In genomic region chr19:406121-406711, GRCh38 we compare ENCODE assay signal across 27 cellular contexts. TPM values are rescaled to one million over a fixed set of nuclear protein-coding genes. Genes with fewer than 3 reads are reported as not detected.
A peak's percentile ranks its signal among the peaks of the same experiment; 100 is the strongest.
DNase-seq lines count a peak whose midpoint lies in the region; ATAC-seq and TF ChIP-seq lines count a peak whose summit lies in the region.
"Had no signal": no experiment of that assay in that cellular context is flagged by ENCODE, and none has a peak within 500 bp of the region (broad histone marks: within the 10 kb centered on the region; RNA-seq: fewer than 3 reads in every experiment).

No MANE protein-coding gene starts in this region.

- TF ChIP-seq CTCF in left lung (IDR thresholded peaks at IDR 0.05) = no peak

- no peak overlapping the region for H3K4me3 ChIP-seq in left lung

- H3K36me3 ChIP-seq in left lung = no peaks in the 10 kb centered on the region
- H3K36me3 ChIP-seq: neutrophil had no signal

- H3K27me3 ChIP-seq in left lung = peaks cover 25 to 86% of the 10 kb centered on the region in 2 donors

- H3K4me1 ChIP-seq in left lung = peaks cover 6 to 16% of the 10 kb centered on the region in 2 donors

- no peaks in the 10 kb centered on the region for H3K9me3 ChIP-seq in left lung
- H3K9me3 ChIP-seq: neutrophil, SK-N-SH had no signal

- intact Hi-C loops in left lung (cut with DNase I) = no loop called here

- ATAC-seq in left lung = no peak
- no peak for ATAC-seq in HG03521 (IDR thresholded peaks at IDR 0.05; ENCODE audit: unreplicated experiment)
- no peak for ATAC-seq in GM18873 (IDR thresholded peaks at IDR 0.05; ENCODE audit: low FRiP score, unreplicated experiment)

- DNase-seq in COLO668 (lab: John Stamatoyannopoulos, UW; ENCODE audit: unreplicated experiment) (peak; percentile 41), left lung (peak; percentile 28 to 66), retina (peak; percentile 42), NCI-H510A treated with DMSO at 0.1 percent for 48 hours (lab: John Stamatoyannopoulos, UW) (no peak), NCI-H2227 treated with DMSO at 0.1 percent for 48 hours (lab: John Stamatoyannopoulos, UW) (no peak)
- DNase-seq: activated B cell treated with CpG ODN at 0.5 μM for 24 hours; activated CD4-positive, alpha-beta T cell treated with anti-CD3 and anti-CD28 coated beads, Interleukin-2, amount 50 U/mL, for 48 hours; activated naive CD4-positive, alpha-beta T cell treated with anti-CD3 and anti-CD28 coated beads for 36 hours; activated T-cell treated with anti-CD3 and anti-CD28 coated beads, Interleukin-2, amount 50 U/mL, for 1 hour; anterior cingulate cortex; CD4-positive, CD25-positive, alpha-beta regulatory T cell; cerebellar nuclear complex; DMS153; effector CD8-positive, alpha-beta T cell; GDM1; NCI-H1930; NCI-H446; NK-92 treated with Interleukin-12 subunit alpha and Interleukin-12 subunit beta, amount 100 ng/mL, for 24 hours; stimulated activated CD4-positive, alpha-beta T cell treated with anti-CD3 and anti-CD28 coated beads, Interleukin-12 subunit alpha, Interleukin-12 subunit beta, amount 100 ng/mL, for 4 hours; stimulated activated CD8-positive, alpha-beta memory T cell treated with anti-CD3 and anti-CD28 coated beads, Interleukin-4, amount 100 ng/mL, for 48 hours; substantia nigra had no signal

- no peak overlapping the region for H3K27ac ChIP-seq in left lung
- H3K27ac ChIP-seq: neutrophil had no signal

TF ChIP-seq in PFSK-1, 5 proteins besides CTCF, POLR2A, EP300 and RAD21:
- TF ChIP-seq TAF1 (IDR thresholded peaks at IDR 0.05; ENCODE audit: borderline replicate concordance, insufficient read depth, low read length) (no peak), REST (IDR thresholded peaks at IDR 0.05; ENCODE audit: insufficient read depth in 1 of 2, low read depth in 2 of 2, low read length in 2 of 2) (no peak), FOXP2 (optimal IDR thresholded peaks at IDR 0.05; ENCODE audit: borderline replicate concordance, extremely low read depth, extremely low read length, insufficient read depth) (peak; percentile 41), POLR2AphosphoS5 (IDR thresholded peaks at IDR 0.05; ENCODE audit: low read depth, low read length) (no peak), SIN3A (IDR thresholded peaks at IDR 0.05; ENCODE audit: borderline replicate concordance, insufficient read depth, low read length) (no peak)
TF ChIP-seq in PFSK-1: peak in this region for 1.

RNA-seq across cellular contexts. Expression of gene C2CD4C, which starts 2.7 kb away (rescaled TPM):
- 11.7 TPM for polyA plus RNA-seq in PFSK-1 (2012; ENCODE audit: insufficient read length, low read depth)
- total RNA-seq in left lung = 1 to 10 TPM; 1.1 to 2.4 TPM
- total RNA-seq: activated B cell treated with CpG ODN at 0.5 μM for 24 hours; CD4-positive, CD25-positive, alpha-beta regulatory T cell; mononuclear cell had no signal
- polyA plus RNA-seq: CD4-positive, CD25-positive, alpha-beta regulatory T cell had no signal

RNA-seq across cellular contexts. Expression of gene SHC2, which starts 54.6 kb away (rescaled TPM):
- polyA plus RNA-seq in PFSK-1 (2012; ENCODE audit: insufficient read length, low read depth) = 59.4 TPM
- total RNA-seq in left lung = 10 to 100 TPM; 16.8 to 34.5 TPM
- total RNA-seq: activated B cell treated with CpG ODN at 0.5 μM for 24 hours; activated naive CD4-positive, alpha-beta T cell treated with anti-CD3 and anti-CD28 coated beads for 36 hours; CD4-positive, CD25-positive, alpha-beta regulatory T cell had no signal
- polyA plus RNA-seq: CD4-positive, CD25-positive, alpha-beta regulatory T cell had no signal

Comparison
In these comparisons a context has a peak if more than half of its experiments do, and no peak if none do; other contexts are left out.
1. DNase-seq: peak in COLO668 (single experiment), left lung (2 of 2) and retina (single experiment); none in NCI-H510A treated with DMSO at 0.1 percent for 48 hours (single experiment) and NCI-H2227 treated with DMSO at 0.1 percent for 48 hours (single experiment).